Comparison of ENCODE assay signal across 1 cellular context in genomic region chr3:197298341-197298857, GRCh38.
TF ChIP-seq lines count a peak whose summit lies in the region.

Gene DLG1 (minus strand): TSS chr3:197298612. CDS start chr3:197297204, 1,408 bp downstream.

TF ChIP-seq in HEK293, 187 proteins besides CTCF, POLR2A, EP300 and RAD21 (continued from another document and continues in another):
- TF ChIP-seq PRDM10 (tag by site-specific recombination; IDR thresholded peaks at IDR 0.05) (peak; percentile 71; the same call in 1 of the 2 replicates), GLIS1 (tag by site-specific recombination; IDR thresholded peaks at IDR 0.05) (peak; percentile 90), ZBTB48 (tag by site-specific recombination; IDR thresholded peaks at IDR 0.05) (peak; percentile 46; the same call in 1 of the 2 replicates), ZNF530 (tag by site-specific recombination; IDR thresholded peaks at IDR 0.05; ENCODE audit: low read depth) (no peak), ZNF776 (tag by site-specific recombination; IDR thresholded peaks at IDR 0.05; ENCODE audit: borderline replicate concordance) (no peak), ZNF18 (tag by site-specific recombination; IDR thresholded peaks at IDR 0.05) (no peak), ZNF335 (tag by site-specific recombination; conservative IDR thresholded peaks at IDR 0.05) (peak; percentile 82), ZNF433 (tag by site-specific recombination; IDR thresholded peaks at IDR 0.05; ENCODE audit: low read depth) (no peak), KLF10 (tag by site-specific recombination; IDR thresholded peaks at IDR 0.05) (no peak), ZNF704 (tag by site-specific recombination; IDR thresholded peaks at IDR 0.05) (no peak), SP3 (tag by site-specific recombination; IDR thresholded peaks at IDR 0.05) (peak; percentile 82), ZIC2 (tag by site-specific recombination; IDR thresholded peaks at IDR 0.05) (peak; percentile 80), ZNF324 (tag by site-specific recombination; IDR thresholded peaks at IDR 0.05) (no peak), TCF7L2 (IDR thresholded peaks at IDR 0.05; ENCODE audit: borderline replicate concordance, low read depth, low read length) (no peak), ZNF624 (tag by site-specific recombination; IDR thresholded peaks at IDR 0.05) (no peak), ZNF133 (tag by site-specific recombination; IDR thresholded peaks at IDR 0.05) (no peak), TRIM28 (IDR thresholded peaks at IDR 0.05; ENCODE audit: borderline replicate concordance, low read length) (no peak), ZNF747 (tag by site-specific recombination; IDR thresholded peaks at IDR 0.05) (no peak), RBAK (tag by site-specific recombination; IDR thresholded peaks at IDR 0.05) (no peak), ZNF211 (tag by site-specific recombination; IDR thresholded peaks at IDR 0.05; ENCODE audit: low read depth) (no peak), ZBTB10 (tag by site-specific recombination; IDR thresholded peaks at IDR 0.05) (peak; percentile 89), OVOL3 (tag by site-specific recombination; IDR thresholded peaks at IDR 0.05) (no peak), PATZ1 (tag by site-specific recombination; IDR thresholded peaks at IDR 0.05) (peak; percentile 84), ZNF302 (tag by site-specific recombination; IDR thresholded peaks at IDR 0.05; ENCODE audit: low read depth) (no peak), ZBTB44 (tag by site-specific recombination; IDR thresholded peaks at IDR 0.05) (no peak), MEIS1 (CRISPR knock-in tag; IDR thresholded peaks at IDR 0.05; ENCODE audit: borderline replicate concordance) (no peak), ZNF623 (tag by site-specific recombination; IDR thresholded peaks at IDR 0.05) (no peak), ZNF76 (tag by site-specific recombination; IDR thresholded peaks at IDR 0.05; ENCODE audit: borderline replicate concordance, low read depth) (no peak), GLI2 (tag by site-specific recombination; IDR thresholded peaks at IDR 0.05; ENCODE audit: borderline replicate concordance, low read depth) (no peak), ZNF654 (tag by site-specific recombination; IDR thresholded peaks at IDR 0.05; ENCODE audit: low read depth) (no peak), ZBTB17 (tag by site-specific recombination; IDR thresholded peaks at IDR 0.05) (peak; percentile 66), ZNF23 (tag by site-specific recombination; IDR thresholded peaks at IDR 0.05; ENCODE audit: borderline replicate concordance) (no peak), EGR2 (tag by site-specific recombination; IDR thresholded peaks at IDR 0.05; ENCODE audit: low read depth) (peak; percentile 1; the same call in 1 of the 2 replicates), ZNF48 (tag by site-specific recombination; IDR thresholded peaks at IDR 0.05) (no peak), ZNF354C (tag by site-specific recombination; IDR thresholded peaks at IDR 0.05; ENCODE audit: borderline replicate concordance, low read depth) (no peak), ZNF664 (tag by site-specific recombination; IDR thresholded peaks at IDR 0.05) (no peak), ZNF350 (tag by site-specific recombination; IDR thresholded peaks at IDR 0.05) (no peak), ZBTB6 (tag by site-specific recombination; IDR thresholded peaks at IDR 0.05) (no peak), YY1 (tag by site-specific recombination; IDR thresholded peaks at IDR 0.05) (no peak), ZFP37 (tag by site-specific recombination; IDR thresholded peaks at IDR 0.05) (peak; percentile 68; the same call in 1 of the 2 replicates), ZNF791 (tag by site-specific recombination; IDR thresholded peaks at IDR 0.05) (no peak), ZNF639 (tag by site-specific recombination; IDR thresholded peaks at IDR 0.05) (no peak), SETDB1 (IDR thresholded peaks at IDR 0.05; ENCODE audit: insufficient read length, low read length) (no peak), ZNF626 (tag by site-specific recombination; IDR thresholded peaks at IDR 0.05) (no peak), ZNF449 (tag by site-specific recombination; IDR thresholded peaks at IDR 0.05) (no peak), ZNF555 (tag by site-specific recombination; conservative IDR thresholded peaks at IDR 0.05) (no peak), ZNF398 (tag by site-specific recombination; IDR thresholded peaks at IDR 0.05) (no peak)
